In genomic region chr11:119091083-119091650, GRCh38 we compare ENCODE assay signal across 1 cellular context.
TF ChIP-seq lines count a peak whose summit lies in the region.

No MANE protein-coding gene starts in this region.

TF ChIP-seq in H1, 55 proteins besides CTCF, POLR2A, EP300 and RAD21:
- no peak for TF ChIP-seq ATF2 (IDR thresholded peaks at IDR 0.05; ENCODE audit: low read length)
- no peak for TF ChIP-seq SUZ12 (IDR thresholded peaks at IDR 0.05; ENCODE audit: low read length)
- peak; percentile 32; the same call in 1 of the 2 replicates for TF ChIP-seq POLR2AphosphoS5 (IDR thresholded peaks at IDR 0.05; ENCODE audit: low read depth, low read length)
- no peak for TF ChIP-seq EGR1 (IDR thresholded peaks at IDR 0.05; ENCODE audit: borderline replicate concordance, low read depth, low read length)
- TF ChIP-seq USF2 (IDR thresholded peaks at IDR 0.05; ENCODE audit: low read length) = no peak
- no peak for TF ChIP-seq SP1 (IDR thresholded peaks at IDR 0.05; ENCODE audit: low read depth, low read length)
- no peak for TF ChIP-seq CEBPB (IDR thresholded peaks at IDR 0.05; ENCODE audit: low read depth, low read length)
- no peak for TF ChIP-seq CREB1 (IDR thresholded peaks at IDR 0.05)
